ENCODE assay signal across 1 cellular context in the genomic region with DNA sequence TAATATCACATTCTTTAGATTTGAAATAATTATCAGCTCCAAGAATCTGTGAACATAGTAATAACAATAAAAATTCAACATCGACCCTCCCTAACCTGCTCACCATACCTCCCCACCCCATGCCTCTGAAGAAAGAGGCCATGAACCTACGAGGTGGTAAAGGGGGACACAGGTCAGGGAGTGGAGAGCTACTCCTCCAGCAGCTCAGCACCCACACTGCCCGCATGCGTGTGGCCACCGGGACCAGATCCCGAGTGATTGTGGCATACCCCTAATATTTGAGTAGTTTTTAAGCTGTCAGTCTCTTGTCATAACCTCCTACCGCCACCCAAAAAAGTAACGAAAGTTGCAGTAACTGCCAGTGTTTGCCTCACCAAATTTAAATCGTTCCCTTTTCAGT.
TF ChIP-seq lines count a peak whose summit lies in the region.

No MANE protein-coding gene starts in this region.

TF ChIP-seq in K562, 482 proteins besides CTCF, POLR2A, EP300 and RAD21:
- TF ChIP-seq ATF1 (CRISPR knock-in tag; IDR thresholded peaks at IDR 0.05) (no peak), ATF1 (tag; IDR thresholded peaks at IDR 0.05) (0 out of 2 replicates have a peak, but pooled peaks have one; percentile 11), DPF2 (IDR thresholded peaks at IDR 0.05) (0 out of 2 replicates have a peak, but pooled peaks have one; percentile 2), HNRNPH1 (optimal IDR thresholded peaks at IDR 0.05; ENCODE audit: low read depth, low read length) (no peak), ZNF143 (CRISPR knock-in tag; IDR thresholded peaks at IDR 0.05) (no peak), RBBP5 (IDR thresholded peaks at IDR 0.05; ENCODE audit: borderline replicate concordance, insufficient read depth, low read length, poor library complexity, severe bottlenecking) (peak; percentile 55), UBTF (IDR thresholded peaks at IDR 0.05; ENCODE audit: borderline replicate concordance in 1 of 2, low read depth in 2 of 2, low read length in 2 of 2) (no peak), SP1 (CRISPR knock-in tag; IDR thresholded peaks at IDR 0.05) (peak; percentile 35; the same call in 1 of the 2 replicates), ZNF75A (CRISPR knock-in tag; IDR thresholded peaks at IDR 0.05) (no peak), MTA3 (IDR thresholded peaks at IDR 0.05; ENCODE audit: borderline replicate concordance) (0 out of 2 replicates have a peak, but pooled peaks have one; percentile 12)
- TF ChIP-seq, protein P1, sequence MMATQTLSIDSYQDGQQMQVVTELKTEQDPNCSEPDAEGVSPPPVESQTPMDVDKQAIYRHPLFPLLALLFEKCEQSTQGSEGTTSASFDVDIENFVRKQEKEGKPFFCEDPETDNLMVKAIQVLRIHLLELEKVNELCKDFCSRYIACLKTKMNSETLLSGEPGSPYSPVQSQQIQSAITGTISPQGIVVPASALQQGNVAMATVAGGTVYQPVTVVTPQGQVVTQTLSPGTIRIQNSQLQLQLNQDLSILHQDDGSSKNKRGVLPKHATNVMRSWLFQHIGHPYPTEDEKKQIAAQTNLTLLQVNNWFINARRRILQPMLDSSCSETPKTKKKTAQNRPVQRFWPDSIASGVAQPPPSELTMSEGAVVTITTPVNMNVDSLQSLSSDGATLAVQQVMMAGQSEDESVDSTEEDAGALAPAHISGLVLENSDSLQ (IDR thresholded peaks at IDR 0.05) = 0 out of 2 replicates have a peak, but pooled peaks have one; percentile 15
- TF ChIP-seq, protein P2, sequence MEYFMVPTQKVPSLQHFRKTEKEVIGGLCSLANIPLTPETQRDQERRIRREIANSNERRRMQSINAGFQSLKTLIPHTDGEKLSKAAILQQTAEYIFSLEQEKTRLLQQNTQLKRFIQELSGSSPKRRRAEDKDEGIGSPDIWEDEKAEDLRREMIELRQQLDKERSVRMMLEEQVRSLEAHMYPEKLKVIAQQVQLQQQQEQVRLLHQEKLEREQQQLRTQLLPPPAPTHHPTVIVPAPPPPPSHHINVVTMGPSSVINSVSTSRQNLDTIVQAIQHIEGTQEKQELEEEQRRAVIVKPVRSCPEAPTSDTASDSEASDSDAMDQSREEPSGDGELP (CRISPR knock-in tag; IDR thresholded peaks at IDR 0.05; ENCODE audit: borderline replicate concordance) = peak; percentile 22; the same call in 1 of the 2 replicates
- TF ChIP-seq, protein P3, sequence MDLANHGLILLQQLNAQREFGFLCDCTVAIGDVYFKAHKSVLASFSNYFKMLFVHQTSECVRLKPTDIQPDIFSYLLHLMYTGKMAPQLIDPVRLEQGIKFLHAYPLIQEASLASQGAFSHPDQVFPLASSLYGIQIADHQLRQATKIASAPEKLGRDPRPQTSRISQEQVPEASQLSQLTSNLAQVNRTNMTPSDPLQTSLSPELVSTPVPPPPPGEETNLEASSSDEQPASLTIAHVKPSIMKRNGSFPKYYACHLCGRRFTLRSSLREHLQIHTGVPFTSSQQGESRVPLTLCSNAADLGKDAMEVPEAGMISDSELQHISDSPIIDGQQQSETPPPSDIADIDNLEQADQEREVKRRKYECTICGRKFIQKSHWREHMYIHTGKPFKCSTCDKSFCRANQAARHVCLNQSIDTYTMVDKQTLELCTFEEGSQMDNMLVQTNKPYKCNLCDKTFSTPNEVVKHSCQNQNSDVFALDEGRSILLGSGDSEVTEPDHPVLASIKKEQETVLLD (IDR thresholded peaks at IDR 0.05) = 0 out of 2 replicates have a peak, but pooled peaks have one; percentile 22
- TF ChIP-seq, protein P4, sequence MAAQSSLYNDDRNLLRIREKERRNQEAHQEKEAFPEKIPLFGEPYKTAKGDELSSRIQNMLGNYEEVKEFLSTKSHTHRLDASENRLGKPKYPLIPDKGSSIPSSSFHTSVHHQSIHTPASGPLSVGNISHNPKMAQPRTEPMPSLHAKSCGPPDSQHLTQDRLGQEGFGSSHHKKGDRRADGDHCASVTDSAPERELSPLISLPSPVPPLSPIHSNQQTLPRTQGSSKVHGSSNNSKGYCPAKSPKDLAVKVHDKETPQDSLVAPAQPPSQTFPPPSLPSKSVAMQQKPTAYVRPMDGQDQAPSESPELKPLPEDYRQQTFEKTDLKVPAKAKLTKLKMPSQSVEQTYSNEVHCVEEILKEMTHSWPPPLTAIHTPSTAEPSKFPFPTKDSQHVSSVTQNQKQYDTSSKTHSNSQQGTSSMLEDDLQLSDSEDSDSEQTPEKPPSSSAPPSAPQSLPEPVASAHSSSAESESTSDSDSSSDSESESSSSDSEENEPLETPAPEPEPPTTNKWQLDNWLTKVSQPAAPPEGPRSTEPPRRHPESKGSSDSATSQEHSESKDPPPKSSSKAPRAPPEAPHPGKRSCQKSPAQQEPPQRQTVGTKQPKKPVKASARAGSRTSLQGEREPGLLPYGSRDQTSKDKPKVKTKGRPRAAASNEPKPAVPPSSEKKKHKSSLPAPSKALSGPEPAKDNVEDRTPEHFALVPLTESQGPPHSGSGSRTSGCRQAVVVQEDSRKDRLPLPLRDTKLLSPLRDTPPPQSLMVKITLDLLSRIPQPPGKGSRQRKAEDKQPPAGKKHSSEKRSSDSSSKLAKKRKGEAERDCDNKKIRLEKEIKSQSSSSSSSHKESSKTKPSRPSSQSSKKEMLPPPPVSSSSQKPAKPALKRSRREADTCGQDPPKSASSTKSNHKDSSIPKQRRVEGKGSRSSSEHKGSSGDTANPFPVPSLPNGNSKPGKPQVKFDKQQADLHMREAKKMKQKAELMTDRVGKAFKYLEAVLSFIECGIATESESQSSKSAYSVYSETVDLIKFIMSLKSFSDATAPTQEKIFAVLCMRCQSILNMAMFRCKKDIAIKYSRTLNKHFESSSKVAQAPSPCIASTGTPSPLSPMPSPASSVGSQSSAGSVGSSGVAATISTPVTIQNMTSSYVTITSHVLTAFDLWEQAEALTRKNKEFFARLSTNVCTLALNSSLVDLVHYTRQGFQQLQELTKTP (IDR thresholded peaks at IDR 0.05; ENCODE audit: low read depth in 1 of 2, partially characterized antibody in 2 of 2) = no peak
